20 cellular contexts compared by ENCODE assay signal in the genomic region with DNA sequence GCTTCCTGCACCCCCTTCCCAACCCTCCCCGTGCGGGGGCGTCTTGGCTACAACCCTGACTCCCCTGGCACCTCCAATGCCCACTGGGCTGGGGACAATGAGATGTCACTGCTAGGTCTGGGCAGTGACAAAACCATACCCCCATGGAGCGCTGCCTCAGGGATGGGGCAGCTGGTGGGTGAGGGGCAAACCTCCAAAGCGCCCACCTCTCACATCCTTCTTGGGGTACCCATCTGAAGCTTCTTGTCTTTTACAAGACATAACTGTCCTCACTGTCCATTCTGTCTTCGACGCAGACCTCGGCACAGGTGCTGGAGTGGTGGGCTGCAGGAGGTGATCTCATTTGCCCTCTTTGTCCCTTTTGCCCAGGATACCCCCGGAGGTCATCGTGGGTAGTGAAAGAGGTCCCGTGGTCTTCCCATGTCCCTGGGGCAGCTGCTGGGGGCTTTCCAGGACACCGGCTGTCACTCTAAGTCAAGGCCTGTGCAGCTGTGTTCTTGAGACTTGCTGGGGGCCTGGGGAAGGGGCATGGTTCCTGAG. TPM values are rescaled to one million over a fixed set of nuclear protein-coding genes. Genes with fewer than 3 reads are reported as not detected.
DNase-seq lines count a peak whose midpoint lies in the region; ATAC-seq, FAIRE-seq and TF ChIP-seq lines count a peak whose summit lies in the region.
"Had no signal": no experiment of that assay in that cellular context is flagged by ENCODE, and none has a peak within 500 bp of the region (broad histone marks: within the 10 kb centered on the region; RNA-seq: fewer than 3 reads in every experiment).

No MANE protein-coding gene starts in this region.

- peaks cover 35% of the 10 kb centered on the region for H3K4me1 Mint-ChIP-seq in MCF 10A (ENCODE audit: insufficient read depth, unreplicated experiment)
- H3K4me1 Mint-ChIP-seq in WTC11: peaks cover 5% of the 10 kb centered on the region

- H3K27me3 Mint-ChIP-seq in MCF 10A (ENCODE audit: insufficient read depth, unreplicated experiment) (no peaks in the 10 kb centered on the region), WTC11 (ENCODE audit: low read depth) (no peaks in the 10 kb centered on the region)
- H3K27me3 Mint-ChIP-seq: stimulated activated naive CD8-positive, alpha-beta T cell treated with anti-CD3 and anti-CD28 coated beads, Interleukin-15, Interleukin-2, amounts not matched to agents 100 ng/mL and 50 ng/mL, for 24 hours had no signal

- H3K4me3 ChIP-seq in breast epithelium (no peak overlapping the region), kidney (ENCODE audit: low read length in 2 of 2) (no peak overlapping the region), tibial artery (no peak overlapping the region)
- H3K4me3 ChIP-seq: esophagus muscularis mucosa, heart right ventricle had no signal

- H3K9me3 Mint-ChIP-seq in MCF 10A (ENCODE audit: unreplicated experiment) (no peaks in the 10 kb centered on the region), WTC11 (no peaks in the 10 kb centered on the region)
- H3K9me3 Mint-ChIP-seq: dendritic cell treated with granulocyte-macrophage colony-stimulating factor and Interleukin-4, amounts not matched to agents 40 ng/mL and 50 ng/mL, for 4 days; stimulated activated naive CD8-positive, alpha-beta T cell treated with anti-CD3 and anti-CD28 coated beads, Interleukin-15, Interleukin-2, amounts not matched to agents 100 ng/mL and 50 ng/mL, for 24 hours had no signal

- H3K36me3 Mint-ChIP-seq in MCF 10A (ENCODE audit: insufficient read depth, unreplicated experiment) (no peaks in the 10 kb centered on the region), WTC11 (no peaks in the 10 kb centered on the region)

- POLR2A ChIA-PET in MCF 10A (lab: Yijun Ruan, JAX) (interaction anchor here (0.6 kb wide), 1 partner anchor 320 kb away, joined by 3 read pairs; no protein-coding TSS in a partner anchor), WTC11 (lab: Charles Lee) (no interaction called here)

- H3K27me3 ChIP-seq in breast epithelium (no peaks in the 10 kb centered on the region), tibial artery (no peaks in the 10 kb centered on the region)
- H3K27me3 ChIP-seq: esophagus muscularis mucosa, heart right ventricle had no signal

- H3K36me3 ChIP-seq in breast epithelium (no peaks in the 10 kb centered on the region), kidney (ENCODE audit: control insufficient read depth in 1 of 2, insufficient read depth in 2 of 2, low read length in 2 of 2) (no peaks in the 10 kb centered on the region), tibial artery (peaks cover 47 to 54% (median 53%) of the 10 kb centered on the region in 3 donors)

- H3K4me1 ChIP-seq in breast epithelium (peaks cover 0 to 3% of the 10 kb centered on the region in 2 donors), kidney (ENCODE audit: control insufficient read depth in 1 of 2, insufficient read depth in 1 of 2, low read depth in 1 of 2, low read length in 2 of 2) (peaks cover 0 to 4% of the 10 kb centered on the region in 2 donors), tibial artery (peaks cover 3 to 32% (median 19%) of the 10 kb centered on the region in 4 donors)

- no TSS peak for BruUV-seq in MCF 10A (replicated peaks; lab: Mats Ljungman, UMichigan)

- intact Hi-C loops in breast epithelium (cut with DNase I; ENCODE audit: low total_unique reads): no loop called here
- intact Hi-C loops in MCF 10A (cut with micrococcal nuclease): loop anchor here (5.0 to 10.0 kb wide), 2 partner anchors 77 to 479 kb away; no protein-coding TSS in a partner anchor
- intact Hi-C loops in kidney (cut with DNase I): no loop called here
- intact Hi-C loops in tibial artery (cut with DNase I; ENCODE audit: low total_unique reads): no loop called here

- H3K9ac ChIP-seq in kidney (ENCODE audit: low read length in 2 of 2): no peak overlapping the region

- H3K27ac ChIP-seq in breast epithelium (peak overlapping the region in 1 of 2 donors; percentile 32), kidney (ENCODE audit: low read depth in 2 of 2, low read length in 2 of 2) (no peak overlapping the region), tibial artery (peak overlapping the region; percentile 60 to 82)
- H3K27ac ChIP-seq: esophagus muscularis mucosa had no signal

- ATAC-seq in WTC11 (peak; percentile 25; the same call in 1 of the 2 replicates), HG03159 (IDR thresholded peaks at IDR 0.05; ENCODE audit: unreplicated experiment) (no peak), HG02763 (IDR thresholded peaks at IDR 0.05; ENCODE audit: unreplicated experiment) (no peak)

- TF ChIP-seq CTCF in breast epithelium (IDR thresholded peaks at IDR 0.05) (no peak), MCF 10A (IDR thresholded peaks at IDR 0.05; ENCODE audit: unreplicated experiment) (no peak), WTC11 (IDR thresholded peaks at IDR 0.05) (no peak), kidney (IDR thresholded peaks at IDR 0.05; ENCODE audit: borderline replicate concordance, extremely low read depth, insufficient read depth) (no peak), tibial artery (IDR thresholded peaks at IDR 0.05) (peak in 1 of 2 experiments; percentile 16)

- CTCF ChIA-PET in MCF 10A (lab: Yijun Ruan, JAX) (interaction anchor here (0.6 to 3.2 kb wide), 8 partner anchors 8 to 237 kb away, joined by 3 to 32 read pairs (median 3); no protein-coding TSS in a partner anchor), WTC11 (lab: Charles Lee) (interaction anchor here (0.9 to 1.7 kb wide), 4 partner anchors 8 to 105 kb away, joined by 3 to 6 read pairs (median 3); no protein-coding TSS in a partner anchor)

- H3K4me3 Mint-ChIP-seq in MCF 10A (ENCODE audit: unreplicated experiment) (no peak overlapping the region), WTC11 (no peak overlapping the region)
- H3K4me3 Mint-ChIP-seq: dendritic cell treated with granulocyte-macrophage colony-stimulating factor and Interleukin-4, amounts not matched to agents 40 ng/mL and 50 ng/mL, for 4 days; stimulated activated naive CD8-positive, alpha-beta T cell treated with anti-CD3 and anti-CD28 coated beads, Interleukin-15, Interleukin-2, amounts not matched to agents 100 ng/mL and 50 ng/mL, for 24 hours had no signal

- no peaks in the 10 kb centered on the region for H3K9me3 ChIP-seq in breast epithelium
- H3K9me3 ChIP-seq in kidney (ENCODE audit: control insufficient read depth in 1 of 2, low read length in 2 of 2): no peaks in the 10 kb centered on the region
- H3K9me3 ChIP-seq in tibial artery: no peaks in the 10 kb centered on the region
- H3K9me3 ChIP-seq: esophagus muscularis mucosa, heart right ventricle had no signal

- TF ChIP-seq POLR2A in breast epithelium (IDR thresholded peaks at IDR 0.05): no peak

- H3K27ac Mint-ChIP-seq in MCF 10A (ENCODE audit: low read depth, unreplicated experiment) (no peak overlapping the region), WTC11 (no peak overlapping the region)
- H3K27ac Mint-ChIP-seq: stimulated activated naive CD8-positive, alpha-beta T cell treated with anti-CD3 and anti-CD28 coated beads, Interleukin-15, Interleukin-2, amounts not matched to agents 100 ng/mL and 50 ng/mL, for 24 hours had no signal

- no peak for FAIRE-seq in kidney (lab: Jason Lieb, UNC)
- FAIRE-seq: astrocyte, TTC549 had no signal

- DNase-seq in breast epithelium (ENCODE audit: low spot score in 2 of 2) (peak; percentile 15 to 40), MCF 10A (ENCODE audit: unreplicated experiment) (no peak), WTC11 (ENCODE audit: low spot score) (no peak), kidney (peak; percentile 48), tibial artery (peak in 1 of 2 donors; percentile 74), NCI-H2227 treated with DMSO at 0.1 percent for 48 hours (lab: John Stamatoyannopoulos, UW) (no peak)
- DNase-seq: activated effector memory CD4-positive, alpha-beta T cell treated with Interleukin-2 at 50 U/mL for 16 hours; heart right ventricle; kidney glomerular epithelial cell; NCI-H187; NCI-H446 treated with DMSO at 0.1 percent for 48 hours had no signal

TF ChIP-seq in WTC11, 78 proteins besides CTCF, POLR2A, EP300 and RAD21 (continues in another document):
- TF ChIP-seq GABPB1 (CRISPR knock-in tag; IDR thresholded peaks at IDR 0.05): no peak
- TF ChIP-seq, protein P1, sequence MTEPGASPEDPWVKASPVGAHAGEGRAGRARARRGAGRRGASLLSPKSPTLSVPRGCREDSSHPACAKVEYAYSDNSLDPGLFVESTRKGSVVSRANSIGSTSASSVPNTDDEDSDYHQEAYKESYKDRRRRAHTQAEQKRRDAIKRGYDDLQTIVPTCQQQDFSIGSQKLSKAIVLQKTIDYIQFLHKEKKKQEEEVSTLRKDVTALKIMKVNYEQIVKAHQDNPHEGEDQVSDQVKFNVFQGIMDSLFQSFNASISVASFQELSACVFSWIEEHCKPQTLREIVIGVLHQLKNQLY (CRISPR knock-in tag; IDR thresholded peaks at IDR 0.05): no peak
- TF ChIP-seq, protein P2, sequence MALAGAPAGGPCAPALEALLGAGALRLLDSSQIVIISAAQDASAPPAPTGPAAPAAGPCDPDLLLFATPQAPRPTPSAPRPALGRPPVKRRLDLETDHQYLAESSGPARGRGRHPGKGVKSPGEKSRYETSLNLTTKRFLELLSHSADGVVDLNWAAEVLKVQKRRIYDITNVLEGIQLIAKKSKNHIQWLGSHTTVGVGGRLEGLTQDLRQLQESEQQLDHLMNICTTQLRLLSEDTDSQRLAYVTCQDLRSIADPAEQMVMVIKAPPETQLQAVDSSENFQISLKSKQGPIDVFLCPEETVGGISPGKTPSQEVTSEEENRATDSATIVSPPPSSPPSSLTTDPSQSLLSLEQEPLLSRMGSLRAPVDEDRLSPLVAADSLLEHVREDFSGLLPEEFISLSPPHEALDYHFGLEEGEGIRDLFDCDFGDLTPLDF (CRISPR knock-in tag; IDR thresholded peaks at IDR 0.05): no peak
- no peak for TF ChIP-seq ZNF232 (CRISPR knock-in tag; IDR thresholded peaks at IDR 0.05)
- no peak for TF ChIP-seq ELF4 (CRISPR knock-in tag; IDR thresholded peaks at IDR 0.05; ENCODE audit: low read depth)
- TF ChIP-seq ZNF671 (CRISPR knock-in tag; IDR thresholded peaks at IDR 0.05): no peak

RNA-seq across cellular contexts. Expression of a gene that starts 27.8 kb away (rescaled TPM):
- total RNA-seq in breast epithelium (10 to 100 TPM; 11.5 to 79.0 (median 24.1) TPM), MCF 10A (2022) (0.88 and 1.6 TPM in 2 replicates), WTC11 (2021) (0.07 to 0.20 TPM (median 0.14 TPM) in 3 replicates), kidney (55.8 TPM)
- polyA plus RNA-seq in kidney (ENCODE audit: insufficient read depth, low read depth, low replicate concordance): 7.5 TPM
- total RNA-seq: activated CD8-positive, alpha-beta memory T cell treated with anti-CD3 and anti-CD28 coated beads for 36 hours had no signal

RNA-seq across cellular contexts. Expression of a gene that starts 41.5 kb away (rescaled TPM):
- total RNA-seq in breast epithelium: 100 to 1,000 TPM in 2 of 3 donors, 10 to 100 TPM in 1; 53.7 to 243 (median 146) TPM
- 0.07 and 0.63 TPM in 2 replicates for total RNA-seq in MCF 10A (2022)
- total RNA-seq in WTC11 (2021): 5.0 to 7.9 TPM (median 5.1 TPM) in 3 replicates
- 104 TPM for total RNA-seq in kidney
- 50.4 TPM for polyA plus RNA-seq in kidney (ENCODE audit: insufficient read depth, low read depth, low replicate concordance)

RNA-seq across cellular contexts. Expression of a gene that starts 52.4 kb away (rescaled TPM):
- total RNA-seq in breast epithelium (1 to 10 TPM in 1 of 3 donors, not detected in 2; 1.3 TPM), MCF 10A (2022) (not detected in 2 replicates), WTC11 (2021) (0.09 to 0.14 TPM (median 0.13 TPM) in 3 replicates), kidney (not detected)
- polyA plus RNA-seq in kidney (ENCODE audit: insufficient read depth, low read depth, low replicate concordance): 0.39 TPM
- total RNA-seq: activated CD8-positive, alpha-beta memory T cell treated with anti-CD3 and anti-CD28 coated beads for 36 hours; astrocyte; HT1080 had no signal

Comparison
In these comparisons a context has a peak if more than half of its experiments do, and no peak if none do; other contexts are left out.
1. DNase-seq: peak in breast epithelium (2 of 2) and kidney (single experiment); none in MCF 10A (single experiment), WTC11 (single experiment) and NCI-H2227 treated with DMSO at 0.1 percent for 48 hours (single experiment).
2. H3K27ac ChIP-seq: peak in tibial artery (2 of 2); none in kidney (0 of 2).